11 cellular contexts compared by ENCODE assay signal in the genomic region with DNA sequence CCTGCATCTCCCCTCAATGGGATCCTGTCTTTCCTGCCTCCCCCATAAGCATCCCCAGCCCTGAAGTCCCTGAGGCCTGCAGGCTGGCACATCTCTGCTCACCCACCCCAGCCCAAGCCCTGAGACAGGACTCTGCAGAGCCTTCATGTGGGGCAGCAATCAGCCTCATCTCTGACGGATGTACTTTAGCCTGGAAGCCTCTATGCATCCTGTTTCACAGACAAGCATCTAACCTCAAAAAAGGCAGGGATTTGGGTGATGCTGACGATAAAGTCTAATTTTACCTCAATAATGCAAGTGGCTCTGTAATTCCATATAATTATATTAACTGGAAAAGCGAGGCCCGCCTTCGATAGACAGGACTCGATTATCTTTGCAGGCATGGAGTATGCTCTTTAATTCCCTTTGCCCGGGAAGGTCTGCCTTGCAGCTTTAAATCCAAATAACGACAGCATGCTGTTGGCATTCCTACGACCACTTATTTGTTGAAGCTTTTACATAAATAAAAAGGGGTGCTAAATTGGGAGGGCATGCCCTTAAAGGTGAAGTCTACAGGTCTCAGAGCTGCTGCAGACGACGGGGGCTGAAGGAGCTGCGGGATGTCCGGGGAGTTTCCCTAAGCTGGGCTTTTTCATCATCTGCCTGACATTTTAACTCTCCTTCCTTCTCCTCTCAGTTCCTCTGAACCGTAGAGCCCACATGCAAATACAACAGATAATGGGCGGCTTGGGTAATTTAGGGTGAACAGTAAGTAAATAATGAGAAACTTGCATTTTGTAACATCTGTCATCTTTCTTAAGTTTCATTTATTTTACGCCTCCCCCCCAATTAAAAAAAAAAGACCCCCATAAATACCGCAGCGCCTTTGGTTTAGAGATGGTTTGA.
A peak's percentile ranks its signal among the peaks of the same experiment; 100 is the strongest.
DNase-seq lines count a peak whose midpoint lies in the region; ATAC-seq and TF ChIP-seq lines count a peak whose summit lies in the region.
"Had no signal": no experiment of that assay in that cellular context is flagged by ENCODE, and none has a peak within 500 bp of the region (broad histone marks: within the 10 kb centered on the region; RNA-seq: fewer than 3 reads in every experiment).

No MANE protein-coding gene starts in this region.

- intact Hi-C loops in left colon (cut with DNase I, micrococcal nuclease): no loop called here

- no peaks in the 10 kb centered on the region for H3K4me1 Mint-ChIP-seq in WTC11
- H3K4me1 Mint-ChIP-seq: central memory CD8-positive, alpha-beta T cell had no signal

- ATAC-seq in HG02678 (IDR thresholded peaks at IDR 0.05; ENCODE audit: unreplicated experiment): peak; percentile 85
- peak; percentile 82 for ATAC-seq in HG03565 (IDR thresholded peaks at IDR 0.05; ENCODE audit: unreplicated experiment)
- ATAC-seq in WTC11: no peak
- no peak for ATAC-seq in left colon

- TF ChIP-seq CTCF in GM10266 (IDR thresholded peaks at IDR 0.05; ENCODE audit: control insufficient read depth, insufficient read depth, low read depth, missing control alignments) (no peak), WTC11 (IDR thresholded peaks at IDR 0.05) (no peak)

- peak; percentile 61 for DNase-seq in GM10266 (ENCODE audit: extremely low spot score)
- DNase-seq in GM19238 (ENCODE audit: insufficient read length, low spot score): peak; percentile 27
- no peak for DNase-seq in NCI-H187 (lab: John Stamatoyannopoulos, UW)
- no peak for DNase-seq in WTC11 (ENCODE audit: low spot score)
- no peak for DNase-seq in left colon
- DNase-seq in HEK293T (ENCODE audit: extremely low spot score): no peak
- DNase-seq: AML-193 had no signal

- H3K4me3 Mint-ChIP-seq in WTC11: no peak overlapping the region
- H3K4me3 Mint-ChIP-seq: activated T-helper 1 cell treated with anti-CD3 and anti-CD28 coated beads, Interleukin-12 subunit alpha, Interleukin-12 subunit beta, Interleukin-2, Interleukin-4 antibody, amounts not matched to agents 30 ng/mL and 10 ng/mL and 1 ng/mL, durations not matched to agents 14 hours and 24 hours and 36 hours; central memory CD8-positive, alpha-beta T cell had no signal

- H3K27ac Mint-ChIP-seq in WTC11: no peak overlapping the region
- H3K27ac Mint-ChIP-seq: activated T-helper 1 cell treated with anti-CD3 and anti-CD28 coated beads, Interleukin-12 subunit alpha, Interleukin-12 subunit beta, Interleukin-2, Interleukin-4 antibody, amounts not matched to agents 30 ng/mL and 10 ng/mL and 1 ng/mL, durations not matched to agents 14 hours and 24 hours and 36 hours had no signal

- CTCF ChIA-PET in WTC11 (lab: Charles Lee): interaction anchor here (0.6 to 1.1 kb wide), 2 partner anchors 49 to 108 kb away, joined by 3 read pairs; no protein-coding TSS in a partner anchor
- CTCF ChIA-PET in HEK293T (lab: Yijun Ruan, JAX): no interaction called here

- no peaks in the 10 kb centered on the region for H3K36me3 Mint-ChIP-seq in WTC11

- POLR2A ChIA-PET in WTC11 (lab: Charles Lee) (no interaction called here), HEK293T (lab: Yijun Ruan, JAX) (interaction anchor here (0.6 kb wide), 1 partner anchor 514 kb away, joined by 3 read pairs; no protein-coding TSS in a partner anchor)

- H3K27me3 Mint-ChIP-seq in WTC11 (ENCODE audit: low read depth): no peaks in the 10 kb centered on the region

- H3K9me3 Mint-ChIP-seq in WTC11: no peaks in the 10 kb centered on the region
- H3K9me3 Mint-ChIP-seq: activated T-helper 1 cell treated with anti-CD3 and anti-CD28 coated beads, Interleukin-12 subunit alpha, Interleukin-12 subunit beta, Interleukin-2, Interleukin-4 antibody, amounts not matched to agents 30 ng/mL and 10 ng/mL and 1 ng/mL, durations not matched to agents 14 hours and 24 hours and 36 hours; central memory CD8-positive, alpha-beta T cell had no signal

TF ChIP-seq in WTC11, 78 proteins besides CTCF, POLR2A, EP300 and RAD21:
- TF ChIP-seq NFE2L1 (CRISPR knock-in tag; IDR thresholded peaks at IDR 0.05) (no peak), SP1 (CRISPR knock-in tag; conservative IDR thresholded peaks at IDR 0.05) (no peak), ZNF138 (CRISPR knock-in tag; conservative IDR thresholded peaks at IDR 0.05) (no peak), ZNF263 (CRISPR knock-in tag; IDR thresholded peaks at IDR 0.05; ENCODE audit: low read depth) (no peak), TCF7 (CRISPR knock-in tag; IDR thresholded peaks at IDR 0.05; ENCODE audit: low read depth) (no peak)
- TF ChIP-seq, protein P1, sequence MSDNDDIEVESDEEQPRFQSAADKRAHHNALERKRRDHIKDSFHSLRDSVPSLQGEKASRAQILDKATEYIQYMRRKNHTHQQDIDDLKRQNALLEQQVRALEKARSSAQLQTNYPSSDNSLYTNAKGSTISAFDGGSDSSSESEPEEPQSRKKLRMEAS (CRISPR knock-in tag; IDR thresholded peaks at IDR 0.05): no peak
- TF ChIP-seq, protein P2, sequence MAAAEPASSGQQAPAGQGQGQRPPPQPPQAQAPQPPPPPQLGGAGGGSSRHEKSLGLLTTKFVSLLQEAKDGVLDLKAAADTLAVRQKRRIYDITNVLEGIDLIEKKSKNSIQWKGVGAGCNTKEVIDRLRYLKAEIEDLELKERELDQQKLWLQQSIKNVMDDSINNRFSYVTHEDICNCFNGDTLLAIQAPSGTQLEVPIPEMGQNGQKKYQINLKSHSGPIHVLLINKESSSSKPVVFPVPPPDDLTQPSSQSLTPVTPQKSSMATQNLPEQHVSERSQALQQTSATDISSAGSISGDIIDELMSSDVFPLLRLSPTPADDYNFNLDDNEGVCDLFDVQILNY (CRISPR knock-in tag; IDR thresholded peaks at IDR 0.05): no peak

TF ChIP-seq in HEK293T, 16 proteins besides CTCF, POLR2A, EP300 and RAD21:
- TF ChIP-seq LEF1 (IDR thresholded peaks at IDR 0.05; ENCODE audit: borderline replicate concordance) (no peak), FOXM1 (IDR thresholded peaks at IDR 0.05; ENCODE audit: borderline replicate concordance) (no peak), SP1 (IDR thresholded peaks at IDR 0.05) (no peak), CTBP1 (IDR thresholded peaks at IDR 0.05; ENCODE audit: borderline replicate concordance) (no peak), TARDBP (IDR thresholded peaks at IDR 0.05) (no peak), FOXK2 (IDR thresholded peaks at IDR 0.05) (no peak), SUZ12 (IDR thresholded peaks at IDR 0.05) (no peak), ZNF384 (IDR thresholded peaks at IDR 0.05) (no peak), L3MBTL2 (conservative IDR thresholded peaks at IDR 0.05) (no peak), BHLHE40 (IDR thresholded peaks at IDR 0.05; ENCODE audit: borderline replicate concordance) (no peak), ELF4 (IDR thresholded peaks at IDR 0.05) (no peak), ARNT (IDR thresholded peaks at IDR 0.05) (no peak), HDGF (IDR thresholded peaks at IDR 0.05; ENCODE audit: borderline replicate concordance) (no peak), NFRKB (IDR thresholded peaks at IDR 0.05) (no peak), FOXA1 (IDR thresholded peaks at IDR 0.05) (no peak)
- TF ChIP-seq, protein P3, sequence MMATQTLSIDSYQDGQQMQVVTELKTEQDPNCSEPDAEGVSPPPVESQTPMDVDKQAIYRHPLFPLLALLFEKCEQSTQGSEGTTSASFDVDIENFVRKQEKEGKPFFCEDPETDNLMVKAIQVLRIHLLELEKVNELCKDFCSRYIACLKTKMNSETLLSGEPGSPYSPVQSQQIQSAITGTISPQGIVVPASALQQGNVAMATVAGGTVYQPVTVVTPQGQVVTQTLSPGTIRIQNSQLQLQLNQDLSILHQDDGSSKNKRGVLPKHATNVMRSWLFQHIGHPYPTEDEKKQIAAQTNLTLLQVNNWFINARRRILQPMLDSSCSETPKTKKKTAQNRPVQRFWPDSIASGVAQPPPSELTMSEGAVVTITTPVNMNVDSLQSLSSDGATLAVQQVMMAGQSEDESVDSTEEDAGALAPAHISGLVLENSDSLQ (IDR thresholded peaks at IDR 0.05): no peak

Comparison
In these comparisons a context has a peak if more than half of its experiments do, and no peak if none do; other contexts are left out.
1. DNase-seq: peak in GM10266 (single experiment) and GM19238 (single experiment); none in NCI-H187 (0 of 2), WTC11 (single experiment), left colon (0 of 2) and HEK293T (single experiment).
2. ATAC-seq: peak in HG02678 (single experiment) and HG03565 (single experiment); none in WTC11 (single experiment) and left colon (single experiment).